ENCODE assay signal across 8 cellular contexts in the genomic region with DNA sequence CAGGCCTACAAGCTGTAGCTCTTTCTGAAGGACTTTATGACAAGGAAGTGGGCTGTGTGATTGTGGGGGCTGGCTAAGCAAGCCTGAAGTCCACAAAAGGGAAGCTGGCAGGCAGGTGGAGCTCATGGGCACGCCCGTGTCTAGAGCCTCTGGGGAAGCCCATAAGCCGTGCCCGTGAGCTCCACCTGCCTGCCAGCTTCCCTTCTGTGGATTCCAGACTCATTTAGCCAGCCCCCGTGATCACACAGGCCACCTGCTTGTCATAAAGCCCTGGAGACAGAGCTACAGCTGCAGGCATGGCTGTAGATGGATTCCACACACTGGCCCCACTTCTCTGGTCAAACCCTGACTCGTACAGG. TPM values are rescaled to one million over a fixed set of nuclear protein-coding genes. Genes with fewer than 3 reads are reported as not detected.
DNase-seq lines count a peak whose midpoint lies in the region; ATAC-seq, FAIRE-seq and TF ChIP-seq lines count a peak whose summit lies in the region.

No MANE protein-coding gene starts in this region.

- peak overlapping the region; percentile 63 for H3K4me2 ChIP-seq in DOHH2 (ENCODE audit: low read length)

- intact Hi-C loops in prostate gland (cut with DNase I), result no loop called here

- H3K27me3 ChIP-seq in DOHH2 (ENCODE audit: control insufficient read depth, low read length) (no peaks in the 10 kb centered on the region), prostate gland (replicated peaks; ENCODE audit: insufficient read depth) (no peaks in the 10 kb centered on the region)

- H3K9me3 ChIP-seq in DOHH2 (ENCODE audit: control insufficient read depth, insufficient read depth, low read length), result no peaks in the 10 kb centered on the region
- H3K9me3 ChIP-seq in prostate gland, result no peaks in the 10 kb centered on the region

- peak overlapping the region; percentile 46 for H3K4me3 ChIP-seq in DOHH2 (ENCODE audit: low read length)
- H3K4me3 ChIP-seq in prostate gland, result no peak overlapping the region

- TF ChIP-seq POLR2A in prostate gland (IDR thresholded peaks at IDR 0.05), result no peak

- H3K79me2 ChIP-seq in DOHH2 (ENCODE audit: control insufficient read depth, low read length), result no peaks in the 10 kb centered on the region

- H3F3A ChIP-seq in DOHH2 (ENCODE audit: control insufficient read depth, insufficient read depth), result no peaks in the 10 kb centered on the region

- no peaks in the 10 kb centered on the region for H4K20me1 ChIP-seq in DOHH2 (ENCODE audit: control insufficient read depth, insufficient read depth, low read depth, low read length)

- H3K4me1 ChIP-seq in DOHH2 (ENCODE audit: control insufficient read depth, low read length) (peaks cover 30% of the 10 kb centered on the region), prostate gland (replicated peaks) (no peaks in the 10 kb centered on the region)

- TF ChIP-seq CTCF in DOHH2 (IDR thresholded peaks at IDR 0.05; ENCODE audit: low read depth, low read length, poor library complexity, severe bottlenecking) (peak; percentile 44), prostate gland (IDR thresholded peaks at IDR 0.05) (peak in 2 of 4 experiments; percentile 25 to 28)

- H3K36me3 ChIP-seq in DOHH2 (ENCODE audit: control insufficient read depth, low read length) (no peaks in the 10 kb centered on the region), prostate gland (no peaks in the 10 kb centered on the region)

- no peak for FAIRE-seq in RCC 7860 (lab: Jason Lieb, UNC)

- DNase-seq in NCI-H1105 (lab: John Stamatoyannopoulos, UW) (peak; percentile 91), UCSD-AML1 (lab: John Stamatoyannopoulos, UW; ENCODE audit: unreplicated experiment) (peak; percentile 77), dermis microvascular lymphatic vessel endothelial cell (ENCODE audit: low read depth in 2 of 2) (peak; percentile 64 to 74), prostate gland (ENCODE audit: low spot score) (peak; percentile 29), RCC 7860 (ENCODE audit: low spot score) (no peak)

- 23% methylated on average over 5 of the region's 6 CpGs for WGBS in prostate gland

- ATAC-seq in GM19467 (IDR thresholded peaks at IDR 0.05; ENCODE audit: unreplicated experiment), result no peak
- ATAC-seq in HG03095 (IDR thresholded peaks at IDR 0.05; ENCODE audit: unreplicated experiment), result no peak

- peak overlapping the region; percentile 47 for H3K27ac ChIP-seq in DOHH2 (ENCODE audit: low read depth, low read length)
- H3K27ac ChIP-seq in prostate gland, result peak overlapping the region in 1 of 2 donors; percentile 24

- H3K9me2 ChIP-seq in DOHH2 (replicated peaks; ENCODE audit: control insufficient read depth, low read length), result no peaks in the 10 kb centered on the region

RNA-seq across cellular contexts. Expression of a gene that starts 15.2 kb away (rescaled TPM):
- total RNA-seq in dermis microvascular lymphatic vessel endothelial cell, result 2.7 and 9.0 TPM in 2 replicates
- total RNA-seq in prostate gland, result 1 to 10 TPM; 1.8 to 4.0 TPM

RNA-seq across cellular contexts. Expression of a gene that starts 22.5 kb away (rescaled TPM):
- total RNA-seq in dermis microvascular lymphatic vessel endothelial cell (0.51 and 1.0 TPM in 2 replicates), prostate gland (1 to 10 TPM; 1.7 to 4.3 TPM)

RNA-seq across cellular contexts. Expression of a gene that starts 44.2 kb away (rescaled TPM):
- total RNA-seq in dermis microvascular lymphatic vessel endothelial cell (not detected in 2 replicates), prostate gland (not detected)
